Comparison of ENCODE assay signal across 9 cellular contexts in the genomic region with DNA sequence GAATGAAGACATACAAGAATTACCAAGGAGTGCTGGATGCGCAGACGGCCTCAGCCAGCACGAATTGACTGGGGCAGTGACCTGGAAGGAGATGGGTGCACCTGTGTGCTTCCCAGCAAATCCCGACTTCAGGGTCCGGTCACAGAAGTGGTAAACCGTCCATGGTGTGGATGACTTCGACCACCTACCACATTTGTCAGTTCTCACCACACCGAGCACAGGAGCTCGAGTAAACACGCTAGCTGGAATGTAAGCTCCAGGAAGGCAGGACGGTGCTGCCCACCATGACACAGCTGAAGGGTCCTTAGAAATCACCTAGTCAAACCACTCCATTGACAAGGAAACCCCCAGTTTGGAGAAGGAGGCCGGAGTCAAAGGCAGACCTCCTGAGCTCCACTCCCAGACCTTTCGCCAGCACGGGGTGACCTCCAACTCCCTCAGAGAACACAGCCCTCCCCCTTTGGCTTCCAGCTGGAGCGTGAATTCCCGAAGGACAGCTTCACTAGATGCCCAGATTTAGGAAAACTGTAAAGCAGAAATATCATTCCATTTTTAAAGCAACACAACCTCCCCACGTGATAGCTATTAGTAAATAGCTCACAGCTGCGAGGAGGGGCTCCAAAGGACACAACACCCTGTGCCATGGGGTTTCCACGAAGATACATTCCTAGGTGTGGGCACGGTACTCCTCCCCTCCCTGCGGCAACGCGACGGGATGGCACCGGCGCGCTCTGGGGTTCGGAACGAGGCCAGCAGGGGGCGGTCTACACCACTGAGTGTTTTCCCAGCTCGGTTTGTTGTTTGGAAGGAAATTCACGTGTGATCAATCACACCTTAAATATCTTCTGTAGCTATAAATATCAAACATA. TPM values are rescaled to one million over a fixed set of nuclear protein-coding genes. Genes with fewer than 3 reads are reported as not detected.
A peak's percentile ranks its signal among the peaks of the same experiment; 100 is the strongest.
DNase-seq lines count a peak whose midpoint lies in the region; ATAC-seq, FAIRE-seq and TF ChIP-seq lines count a peak whose summit lies in the region.
"Had no signal": no experiment of that assay in that cellular context is flagged by ENCODE, and none has a peak within 500 bp of the region (broad histone marks: within the 10 kb centered on the region; RNA-seq: fewer than 3 reads in every experiment).

No MANE protein-coding gene starts in this region.

- CTCF ChIA-PET in PC-3 (lab: Charles Lee): interaction anchor here (0.5 to 1.3 kb wide), 6 partner anchors 73 to 340 kb away, joined by 3 to 9 read pairs (median 4); no protein-coding TSS in a partner anchor

- H3K27me3 ChIP-seq in ACC112 (ENCODE audit: insufficient read depth, low read length) (peaks cover 71% of the 10 kb centered on the region), PC-3 (ENCODE audit: low read length) (peaks cover 83% of the 10 kb centered on the region)

- H3K4me3 Mint-ChIP-seq in activated naive CD8-positive, alpha-beta T cell treated with anti-CD3 and anti-CD28 coated beads, Interleukin-2, amount 50 U/mL, for 24 hours: no peak overlapping the region

- H3K9me3 Mint-ChIP-seq in activated naive CD8-positive, alpha-beta T cell treated with anti-CD3 and anti-CD28 coated beads, Interleukin-2, amount 50 U/mL, for 24 hours: no peaks in the 10 kb centered on the region

- H3K27ac ChIP-seq in ACC112 (ENCODE audit: low read depth, low read length) (no peak overlapping the region), PC-3 (ENCODE audit: low read length) (no peak overlapping the region)

- H3K79me2 ChIP-seq in ACC112 (ENCODE audit: control insufficient read depth, insufficient read depth, low read length, unreplicated experiment): no peaks in the 10 kb centered on the region
- H3K79me2 ChIP-seq in PC-3 (ENCODE audit: low read length): no peaks in the 10 kb centered on the region

- peak; percentile 59 for DNase-seq in GM19239 (ENCODE audit: insufficient read length, low spot score)
- DNase-seq in PC-3: peak; percentile 62
- peak; percentile 69 for DNase-seq in activated naive CD8-positive, alpha-beta T cell treated with anti-CD3 and anti-CD28 coated beads, Interleukin-2, amount 50 U/mL, for 24 hours
- peak; percentile 53 for DNase-seq in hepatic stellate cell (ENCODE audit: low spot score)
- peak; percentile 72 for DNase-seq in retina

- TF ChIP-seq CTCF in PC-3 (conservative IDR thresholded peaks at IDR 0.05; ENCODE audit: low read depth, low read length): peak; percentile 97

- H4K20me1 ChIP-seq in PC-3 (ENCODE audit: low read length): no peaks in the 10 kb centered on the region

- TF ChIP-seq POLR2A in GM18505 (IDR thresholded peaks at IDR 0.05; ENCODE audit: borderline replicate concordance, extremely low read depth, insufficient read depth, insufficient read length): no peak

- H3K9me3 ChIP-seq in PC-3 (ENCODE audit: low read length): no peaks in the 10 kb centered on the region

- no peaks in the 10 kb centered on the region for H3K36me3 Mint-ChIP-seq in activated naive CD8-positive, alpha-beta T cell treated with anti-CD3 and anti-CD28 coated beads, Interleukin-2, amount 50 U/mL, for 24 hours (ENCODE audit: low read depth)

- H3K9ac ChIP-seq in PC-3 (ENCODE audit: low read length): no peak overlapping the region

- no peak overlapping the region for H2AFZ ChIP-seq in ACC112 (ENCODE audit: low read length, unreplicated experiment)
- peak overlapping the region; percentile 42 for H2AFZ ChIP-seq in PC-3 (ENCODE audit: low read length)

- no peak overlapping the region for H3K27ac Mint-ChIP-seq in activated naive CD8-positive, alpha-beta T cell treated with anti-CD3 and anti-CD28 coated beads, Interleukin-2, amount 50 U/mL, for 24 hours

- H3K4me3 ChIP-seq in ACC112 (ENCODE audit: low read depth, low read length) (peak overlapping the region; percentile 6; the same call in 1 of the 2 replicates), PC-3 (ENCODE audit: low read length) (peak overlapping the region; percentile 6; the same call in 1 of the 2 replicates)

- BruUV-seq in PC-3 (replicated peaks; lab: Mats Ljungman, UMichigan): no TSS peak

- ATAC-seq in PC-3: peak; percentile 94
- ATAC-seq in activated naive CD8-positive, alpha-beta T cell treated with anti-CD3 and anti-CD28 coated beads, Interleukin-2, amount 50 U/mL, for 24 hours: no peak
- no peak for ATAC-seq in HG02840 (IDR thresholded peaks at IDR 0.05; ENCODE audit: low FRiP score, unreplicated experiment)
- ATAC-seq in GM18505 (IDR thresholded peaks at IDR 0.05; ENCODE audit: unreplicated experiment): no peak

- peaks cover 3% of the 10 kb centered on the region for H3K4me1 Mint-ChIP-seq in activated naive CD8-positive, alpha-beta T cell treated with anti-CD3 and anti-CD28 coated beads, Interleukin-2, amount 50 U/mL, for 24 hours

- peak; percentile 40 for FAIRE-seq in GM19239 (lab: Jason Lieb, UNC)
- FAIRE-seq: endometrium had no signal

- H3K36me3 ChIP-seq in ACC112 (ENCODE audit: insufficient read depth, low read length): no peaks in the 10 kb centered on the region
- no peaks in the 10 kb centered on the region for H3K36me3 ChIP-seq in PC-3 (ENCODE audit: low read depth, low read length)

- peak overlapping the region; percentile 49 for H3K4me2 ChIP-seq in PC-3 (ENCODE audit: low read length)

- POLR2A ChIA-PET in PC-3 (lab: Charles Lee; ENCODE audit: unreplicated experiment): no interaction called here

- intact Hi-C loops in PC-3 (cut with micrococcal nuclease): loop anchor here (1.0 to 5.0 kb wide), 2 partner anchors 217 to 382 kb away; no protein-coding TSS in a partner anchor

- H3K27me3 Mint-ChIP-seq in activated naive CD8-positive, alpha-beta T cell treated with anti-CD3 and anti-CD28 coated beads, Interleukin-2, amount 50 U/mL, for 24 hours: peaks cover 41% of the 10 kb centered on the region

- H3K4me1 ChIP-seq in ACC112 (ENCODE audit: control insufficient read depth, insufficient read depth, low read length, unreplicated experiment) (no peaks in the 10 kb centered on the region), PC-3 (ENCODE audit: insufficient read depth, low read length) (no peaks in the 10 kb centered on the region)

- H3F3A ChIP-seq in PC-3 (ENCODE audit: low read length, unreplicated experiment): no peaks in the 10 kb centered on the region

- no peaks in the 10 kb centered on the region for H3K9me2 ChIP-seq in PC-3 (replicated peaks; ENCODE audit: low read length)

RNA-seq across cellular contexts. Expression of a gene that starts 34.1 kb away (rescaled TPM):
- 0.15 and 0.23 TPM in 2 replicates for total RNA-seq in PC-3 (2014; rRNA removed)

RNA-seq across cellular contexts. Expression of a gene that starts 45.6 kb away (rescaled TPM):
- total RNA-seq in PC-3 (2014; rRNA removed): not detected in 2 replicates
